Comparison of ENCODE assay signal across 8 cellular contexts in genomic region chr6:41682966-41683459, GRCh38. TPM values are rescaled to one million over a fixed set of nuclear protein-coding genes. Genes with fewer than 3 reads are reported as not detected.
DNase-seq lines count a peak whose midpoint lies in the region; ATAC-seq and TF ChIP-seq lines count a peak whose summit lies in the region.

No MANE protein-coding gene starts in this region.

- H3K9me3 ChIP-seq in mesenchymal stem cell (ENCODE audit: control insufficient read depth, low read length): no peaks in the 10 kb centered on the region
- no peaks in the 10 kb centered on the region for H3K9me3 ChIP-seq in upper lobe of right lung

- intact Hi-C loops in upper lobe of right lung (cut with DNase I): loop anchor here (5.0 to 10.0 kb wide), 3 partner anchors 81 to 316 kb away; no protein-coding TSS in a partner anchor

- no peaks in the 10 kb centered on the region for H3K27me3 Mint-ChIP-seq in activated T-cell treated with anti-CD3 and anti-CD28 coated beads, Interleukin-2, amount 50 U/mL, for 72 hours (ENCODE audit: low read depth)

- H3K4me3 ChIP-seq in mesenchymal stem cell (ENCODE audit: insufficient read depth in 1 of 2, low read depth in 1 of 2, low read length in 2 of 2) (peak overlapping the region in 1 of 2 experiments; percentile 67), upper lobe of right lung (peak overlapping the region; percentile 51)

- H4K8ac ChIP-seq in mesenchymal stem cell (ENCODE audit: low read length): peak overlapping the region; percentile 91

- H3K27ac ChIP-seq in caudate nucleus (ENCODE audit: low read depth, low read length) (peak overlapping the region; percentile 85), mesenchymal stem cell (ENCODE audit: low read length, poor library complexity, severe bottlenecking) (no peak overlapping the region), upper lobe of right lung (peak overlapping the region; percentile 63)

- ATAC-seq in activated T-cell treated with anti-CD3 and anti-CD28 coated beads, Interleukin-2, amount 50 U/mL, for 72 hours (replicated peaks in 1 of 2): peak; percentile 24 to 28
- no peak for ATAC-seq in upper lobe of right lung
- ATAC-seq in GM19463 (IDR thresholded peaks at IDR 0.05; ENCODE audit: unreplicated experiment): no peak
- no peak for ATAC-seq in HG02642 (IDR thresholded peaks at IDR 0.05; ENCODE audit: poor library complexity, unreplicated experiment)
- ATAC-seq in HG03135 (IDR thresholded peaks at IDR 0.05; ENCODE audit: unreplicated experiment): no peak

- peak overlapping the region; percentile 83 to 87 for H3K4me3 Mint-ChIP-seq in activated T-cell treated with anti-CD3 and anti-CD28 coated beads, Interleukin-2, amount 50 U/mL, for 72 hours

- TF ChIP-seq CTCF in upper lobe of right lung (IDR thresholded peaks at IDR 0.05): no peak

- H3K4ac ChIP-seq in mesenchymal stem cell (ENCODE audit: low read depth in 1 of 2, low read length in 2 of 2): peak overlapping the region in 1 of 2 experiments; percentile 29

- peaks cover 2 to 8% of the 10 kb centered on the region in 2 experiments for H3K27me3 ChIP-seq in mesenchymal stem cell (ENCODE audit: control insufficient read depth in 1 of 2, insufficient read depth in 1 of 2, low read length in 2 of 2)
- H3K27me3 ChIP-seq in upper lobe of right lung: no peaks in the 10 kb centered on the region

- H3K4me1 Mint-ChIP-seq in activated T-cell treated with anti-CD3 and anti-CD28 coated beads, Interleukin-2, amount 50 U/mL, for 72 hours (ENCODE audit: low read depth): peaks cover 18% of the 10 kb centered on the region

- no peak overlapping the region for H3K23ac ChIP-seq in mesenchymal stem cell (ENCODE audit: low read length in 2 of 2)

- H2BK15ac ChIP-seq in mesenchymal stem cell (ENCODE audit: low read depth, poor library complexity, severe bottlenecking): peak overlapping the region; percentile 55

- peaks cover 27% of the 10 kb centered on the region for H3K4me1 ChIP-seq in mesenchymal stem cell (ENCODE audit: control insufficient read depth, insufficient read depth, low read depth, low read length)
- H3K4me1 ChIP-seq in upper lobe of right lung: peaks cover 11% of the 10 kb centered on the region

- WGBS in mesenchymal stem cell: 48% methylated on average over 30 of the region's 30 CpGs

- peak overlapping the region; percentile 90 for H3K9ac ChIP-seq in mesenchymal stem cell (ENCODE audit: low read length)

- H3K36me3 ChIP-seq in mesenchymal stem cell (ENCODE audit: control insufficient read depth in 1 of 2, insufficient read depth in 2 of 2, low read depth in 1 of 2, low read length in 2 of 2): peaks cover 13 to 43% of the 10 kb centered on the region in 2 experiments
- H3K36me3 ChIP-seq in upper lobe of right lung: peaks cover 36% of the 10 kb centered on the region

- peak overlapping the region; percentile 41 for H3K4me2 ChIP-seq in mesenchymal stem cell (ENCODE audit: low read length, poor library complexity, severe bottlenecking)

- H2BK120ac ChIP-seq in mesenchymal stem cell (ENCODE audit: low read depth, low read length): no peak overlapping the region

- H3K9me3 Mint-ChIP-seq in activated T-cell treated with anti-CD3 and anti-CD28 coated beads, Interleukin-2, amount 50 U/mL, for 72 hours: no peaks in the 10 kb centered on the region

- H4K91ac ChIP-seq in mesenchymal stem cell (ENCODE audit: low read length): peak overlapping the region; percentile 9

- H3K36me3 Mint-ChIP-seq in activated T-cell treated with anti-CD3 and anti-CD28 coated beads, Interleukin-2, amount 50 U/mL, for 72 hours (ENCODE audit: insufficient read depth in 2 of 2): no peaks in the 10 kb centered on the region

- peaks cover 4% of the 10 kb centered on the region for H3K79me1 ChIP-seq in mesenchymal stem cell (replicated peaks; ENCODE audit: low read length, poor library complexity, severe bottlenecking)

- H3K18ac ChIP-seq in mesenchymal stem cell (ENCODE audit: low read depth in 1 of 2, low read length in 2 of 2): peak overlapping the region in 1 of 2 experiments; percentile 37

- H2BK12ac ChIP-seq in mesenchymal stem cell (ENCODE audit: low read length in 2 of 2): peak overlapping the region in 1 of 2 experiments; percentile 47

- peak overlapping the region; percentile 47 for H2AK5ac ChIP-seq in mesenchymal stem cell (ENCODE audit: low read length, severe bottlenecking)

- H3K14ac ChIP-seq in mesenchymal stem cell (ENCODE audit: low read length in 2 of 2): peak overlapping the region in 1 of 2 experiments; percentile 41

- H2AFZ ChIP-seq in mesenchymal stem cell (ENCODE audit: low read depth, low read length): peak overlapping the region; percentile 80

- no peak for DNase-seq in activated T-cell treated with anti-CD3 and anti-CD28 coated beads, Interleukin-2, amount 50 U/mL, for 72 hours
- DNase-seq in activated T-cell treated with anti-CD3 and anti-CD28 coated beads for 4 hours: no peak
- peak in 5 of 61 donors; percentile 54 to 76 (median 71) for DNase-seq in caudate nucleus (lab: John Stamatoyannopoulos, UW)
- DNase-seq in mesenchymal stem cell: no peak
- no peak for DNase-seq in upper lobe of right lung

- H2BK5ac ChIP-seq in mesenchymal stem cell (ENCODE audit: low read depth, low read length, poor library complexity, severe bottlenecking): no peak overlapping the region

- H3K27ac Mint-ChIP-seq in activated T-cell treated with anti-CD3 and anti-CD28 coated beads, Interleukin-2, amount 50 U/mL, for 72 hours: peak overlapping the region; percentile 92

RNA-seq across cellular contexts. Expression of gene MDFI, which starts 44.7 kb away (rescaled TPM):
- not detected for total RNA-seq in activated T-cell treated with anti-CD3 and anti-CD28 coated beads, Interleukin-2, amount 50 U/mL, for 72 hours
- polyA plus RNA-seq in mesenchymal stem cell (2013, experiment 1 of 2): 48.8 TPM
- polyA plus RNA-seq in mesenchymal stem cell (2013, experiment 2 of 2): 49.1 TPM
- total RNA-seq in upper lobe of right lung: 11.0 TPM

RNA-seq across cellular contexts. Expression of gene TFEB, which starts 52.4 kb away (rescaled TPM):
- total RNA-seq in activated T-cell treated with anti-CD3 and anti-CD28 coated beads, Interleukin-2, amount 50 U/mL, for 72 hours: 10 to 100 TPM; 15.3 to 17.5 TPM
- polyA plus RNA-seq in mesenchymal stem cell (2013, experiment 1 of 2): 7.4 TPM
- 7.9 TPM for polyA plus RNA-seq in mesenchymal stem cell (2013, experiment 2 of 2)
- total RNA-seq in upper lobe of right lung: 40.3 TPM

Comparison
In these comparisons a context has a peak if more than half of its experiments do, and no peak if none do; other contexts are left out.
1. ATAC-seq: peak in activated T-cell treated with anti-CD3 and anti-CD28 coated beads, Interleukin-2, amount 50 U/mL, for 72 hours (2 of 2); none in upper lobe of right lung (single experiment), GM19463 (single experiment), HG02642 (single experiment) and HG03135 (single experiment).
2. RNA of gene MDFI, which starts 44.7 kb away (total RNA-seq): 11.0 TPM in upper lobe of right lung (single experiment); not detected in activated T-cell treated with anti-CD3 and anti-CD28 coated beads, Interleukin-2, amount 50 U/mL, for 72 hours; every median in the first group is over 10 times any median in the second.